In the genomic region with DNA sequence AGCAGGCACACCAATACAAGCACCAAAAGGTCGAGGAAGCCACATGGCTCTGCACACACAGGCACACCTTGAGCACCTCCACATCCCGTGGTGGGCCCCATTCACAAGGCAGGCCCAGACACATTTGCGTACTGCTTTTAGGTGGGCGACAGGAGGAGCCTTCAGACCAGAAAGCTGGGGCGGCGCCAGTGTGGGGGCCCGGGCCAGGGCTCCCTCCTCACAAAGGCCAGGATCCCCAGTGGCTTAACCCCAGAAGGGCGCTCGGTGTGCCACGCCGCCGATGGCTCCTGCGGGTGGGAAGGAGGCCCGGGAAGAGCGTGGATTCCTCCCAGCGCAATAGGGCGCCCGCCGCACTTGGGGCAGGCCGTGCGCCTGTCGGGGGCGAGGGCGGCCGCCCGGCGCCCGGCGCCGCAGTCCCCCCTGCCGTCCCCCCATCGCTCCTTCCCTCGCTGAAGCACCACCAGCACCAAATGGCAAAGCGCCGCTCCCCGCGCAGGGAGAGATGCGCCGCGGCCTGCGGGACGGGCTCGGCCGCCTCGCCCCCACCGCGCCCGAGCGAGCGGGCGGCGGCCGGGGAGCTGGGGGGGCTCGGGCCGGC, we compare ENCODE assay signal across 1 cellular context.
A peak's percentile ranks its signal among the peaks of the same experiment; 100 is the strongest.
TF ChIP-seq lines count a peak whose summit lies in the region.

No MANE protein-coding gene starts in this region.

TF ChIP-seq in H1, 55 proteins besides CTCF, POLR2A, EP300 and RAD21:
- TF ChIP-seq, protein P1, sequence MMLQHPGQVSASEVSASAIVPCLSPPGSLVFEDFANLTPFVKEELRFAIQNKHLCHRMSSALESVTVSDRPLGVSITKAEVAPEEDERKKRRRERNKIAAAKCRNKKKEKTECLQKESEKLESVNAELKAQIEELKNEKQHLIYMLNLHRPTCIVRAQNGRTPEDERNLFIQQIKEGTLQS (IDR thresholded peaks at IDR 0.05; ENCODE audit: insufficient read depth, low read depth, low read length) = no peak
- TF ChIP-seq SIRT6 (IDR thresholded peaks at IDR 0.05; ENCODE audit: low read length) (no peak), BACH1 (IDR thresholded peaks at IDR 0.05; ENCODE audit: low read length) (no peak), SP2 (IDR thresholded peaks at IDR 0.05; ENCODE audit: low read length) (no peak), NRF1 (IDR thresholded peaks at IDR 0.05; ENCODE audit: low read depth, low read length) (no peak), PHF8 (conservative IDR thresholded peaks at IDR 0.05; ENCODE audit: low read depth, low read length) (no peak), SIN3A (conservative IDR thresholded peaks at IDR 0.05 in 1 of 2, IDR thresholded peaks at IDR 0.05 in 1 of 2; ENCODE audit: low read depth in 1 of 2, low read length in 2 of 2) (peak in 1 of 2 experiments; percentile 46; a peak in 2 of 4 replicates), BRCA1 (IDR thresholded peaks at IDR 0.05; ENCODE audit: low read depth, low read length) (no peak), KDM4A (IDR thresholded peaks at IDR 0.05; ENCODE audit: low read depth, low read length, severe bottlenecking) (no peak), TAF7 (optimal IDR thresholded peaks at IDR 0.05; ENCODE audit: borderline replicate concordance, low read depth, low read length) (no peak), EZH2 (IDR thresholded peaks at IDR 0.05; ENCODE audit: low read depth, low read length, severe bottlenecking) (peak; percentile 63), MAX (IDR thresholded peaks at IDR 0.05) (peak; percentile 88), CREB1 (IDR thresholded peaks at IDR 0.05) (no peak)
- TF ChIP-seq, protein P2, sequence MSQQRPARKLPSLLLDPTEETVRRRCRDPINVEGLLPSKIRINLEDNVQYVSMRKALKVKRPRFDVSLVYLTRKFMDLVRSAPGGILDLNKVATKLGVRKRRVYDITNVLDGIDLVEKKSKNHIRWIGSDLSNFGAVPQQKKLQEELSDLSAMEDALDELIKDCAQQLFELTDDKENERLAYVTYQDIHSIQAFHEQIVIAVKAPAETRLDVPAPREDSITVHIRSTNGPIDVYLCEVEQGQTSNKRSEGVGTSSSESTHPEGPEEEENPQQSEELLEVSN (IDR thresholded peaks at IDR 0.05) = peak; percentile 65; the same call in 1 of the 2 replicates
TF ChIP-seq in H1: peak in this region for 4.
